Comparison of ENCODE assay signal across 1 cellular context in the genomic region with DNA sequence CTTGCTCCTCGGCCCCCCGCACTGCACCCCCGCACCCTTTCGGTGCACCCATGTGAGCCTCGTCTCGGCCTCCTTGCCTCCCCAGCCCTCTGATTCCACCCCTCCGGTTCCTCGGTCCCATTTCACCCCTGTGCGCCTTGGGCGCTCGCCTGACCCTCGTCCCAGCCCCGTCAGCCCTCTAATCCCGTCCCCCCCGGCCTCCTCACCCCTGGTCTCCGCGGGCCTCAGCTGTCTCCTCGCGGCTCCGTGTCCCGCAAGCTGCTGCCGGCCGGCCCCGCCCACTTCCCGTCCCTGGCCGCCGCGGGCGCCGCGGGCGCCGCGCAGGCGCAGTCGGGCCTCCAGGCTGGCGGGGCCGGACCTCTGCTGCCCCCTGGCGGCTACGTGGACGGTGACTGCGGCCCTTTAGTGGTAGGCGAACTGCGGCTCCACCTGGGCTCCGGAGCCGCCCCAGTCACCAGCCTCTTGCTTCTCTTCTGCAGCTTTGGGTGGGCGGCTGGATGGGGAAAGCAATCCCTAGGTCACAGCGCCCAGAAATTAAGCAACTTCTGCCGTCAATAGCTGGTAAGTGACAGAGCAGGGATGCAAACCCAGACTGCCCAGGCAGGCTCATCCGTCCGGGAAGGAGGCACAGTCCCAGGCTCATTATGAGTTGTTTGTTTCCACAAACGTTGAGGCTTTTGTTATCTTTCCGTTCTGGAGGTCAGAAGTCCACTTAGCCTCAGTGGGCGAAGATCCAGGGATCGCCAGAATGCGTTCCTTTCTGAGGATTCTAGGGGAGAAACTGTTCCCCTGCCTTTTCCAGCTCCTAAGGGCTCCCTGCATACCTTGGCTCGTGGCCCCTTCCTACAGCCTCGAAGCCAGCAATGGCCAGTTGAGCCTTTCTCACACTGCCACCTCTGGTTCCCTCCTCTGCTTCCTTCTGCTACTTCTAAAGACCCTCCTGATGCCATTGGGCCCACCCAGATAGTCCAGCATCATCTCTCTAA.
TF ChIP-seq lines count a peak whose summit lies in the region.

A gene with protein sequence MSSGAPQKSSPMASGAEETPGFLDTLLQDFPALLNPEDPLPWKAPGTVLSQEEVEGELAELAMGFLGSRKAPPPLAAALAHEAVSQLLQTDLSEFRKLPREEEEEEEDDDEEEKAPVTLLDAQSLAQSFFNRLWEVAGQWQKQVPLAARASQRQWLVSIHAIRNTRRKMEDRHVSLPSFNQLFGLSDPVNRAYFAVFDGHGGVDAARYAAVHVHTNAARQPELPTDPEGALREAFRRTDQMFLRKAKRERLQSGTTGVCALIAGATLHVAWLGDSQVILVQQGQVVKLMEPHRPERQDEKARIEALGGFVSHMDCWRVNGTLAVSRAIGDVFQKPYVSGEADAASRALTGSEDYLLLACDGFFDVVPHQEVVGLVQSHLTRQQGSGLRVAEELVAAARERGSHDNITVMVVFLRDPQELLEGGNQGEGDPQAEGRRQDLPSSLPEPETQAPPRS (minus strand): TSS at position 263 of the 986 bp plus-strand sequence. CDS start 6,800 bp downstream, outside the sequence.

TF ChIP-seq in H1, 55 proteins besides CTCF, POLR2A, EP300 and RAD21:
- TF ChIP-seq, protein P1, sequence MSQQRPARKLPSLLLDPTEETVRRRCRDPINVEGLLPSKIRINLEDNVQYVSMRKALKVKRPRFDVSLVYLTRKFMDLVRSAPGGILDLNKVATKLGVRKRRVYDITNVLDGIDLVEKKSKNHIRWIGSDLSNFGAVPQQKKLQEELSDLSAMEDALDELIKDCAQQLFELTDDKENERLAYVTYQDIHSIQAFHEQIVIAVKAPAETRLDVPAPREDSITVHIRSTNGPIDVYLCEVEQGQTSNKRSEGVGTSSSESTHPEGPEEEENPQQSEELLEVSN (IDR thresholded peaks at IDR 0.05), result no peak
- TF ChIP-seq HDAC2 (IDR thresholded peaks at IDR 0.05; ENCODE audit: borderline replicate concordance in 1 of 2, low read depth in 2 of 2, low read length in 2 of 2) (no peak), CHD2 (IDR thresholded peaks at IDR 0.05; ENCODE audit: low read length) (no peak), SIN3A (conservative IDR thresholded peaks at IDR 0.05 in 1 of 2, IDR thresholded peaks at IDR 0.05 in 1 of 2; ENCODE audit: low read depth in 1 of 2, low read length in 2 of 2) (peak; percentile 41 to 52; a peak in 1 of 4 replicates), GABPA (IDR thresholded peaks at IDR 0.05; ENCODE audit: borderline replicate concordance, insufficient read depth, low read length) (peak; percentile 53; the same call in 1 of the 2 replicates), KDM4A (IDR thresholded peaks at IDR 0.05; ENCODE audit: low read depth, low read length, severe bottlenecking) (peak; percentile 93), TBP (IDR thresholded peaks at IDR 0.05; ENCODE audit: low read depth, low read length) (0 out of 2 replicates have a peak, but pooled peaks have one; percentile 34), CREB1 (IDR thresholded peaks at IDR 0.05) (0 out of 2 replicates have a peak, but pooled peaks have one; percentile 43), TAF7 (optimal IDR thresholded peaks at IDR 0.05; ENCODE audit: borderline replicate concordance, low read depth, low read length) (peak; percentile 42), CEBPB (IDR thresholded peaks at IDR 0.05; ENCODE audit: low read depth, low read length) (no peak), NRF1 (IDR thresholded peaks at IDR 0.05; ENCODE audit: low read depth, low read length) (peak; percentile 57)
